In the genomic region with DNA sequence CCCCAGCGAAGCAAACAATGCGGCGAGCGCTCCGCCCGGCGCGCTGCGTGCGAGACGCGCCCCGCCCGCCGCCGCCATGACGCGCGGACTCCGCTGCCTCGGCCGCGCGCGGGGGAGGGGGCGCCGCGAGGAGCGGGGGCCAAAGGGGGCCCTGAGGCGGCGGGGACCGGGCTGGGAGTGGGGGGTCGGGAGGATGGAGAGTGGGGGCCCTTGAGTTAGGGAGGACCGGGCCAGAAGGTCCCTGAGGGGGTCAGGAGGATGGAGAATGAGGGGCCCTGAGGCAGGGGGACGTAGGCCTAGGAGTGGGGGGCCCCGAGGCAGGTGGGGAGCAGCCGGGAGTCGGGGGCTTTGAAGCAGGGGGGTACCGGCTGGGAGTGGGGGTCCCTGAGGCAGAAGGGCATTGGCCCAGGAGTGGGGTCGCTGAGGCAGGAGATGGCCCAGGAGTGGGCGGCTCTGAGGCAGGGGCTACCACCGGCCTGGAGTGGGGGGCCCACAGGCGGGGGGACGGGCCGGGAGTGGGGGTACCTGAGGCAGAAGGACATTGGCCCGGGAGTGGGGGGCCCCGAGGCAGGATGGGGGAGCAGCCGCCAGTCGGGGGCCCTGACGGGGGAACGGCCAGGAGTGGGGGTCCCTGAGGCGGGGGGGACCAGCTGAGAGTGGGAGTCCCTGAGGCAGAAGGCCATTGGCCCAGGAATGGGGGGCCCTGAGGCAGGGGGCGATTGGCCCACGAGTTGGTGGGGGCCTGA, we compare ENCODE assay signal across 8 cellular contexts. TPM values are rescaled to one million over a fixed set of nuclear protein-coding genes. Genes with fewer than 3 reads are reported as not detected.
A peak's percentile ranks its signal among the peaks of the same experiment; 100 is the strongest.
DNase-seq lines count a peak whose midpoint lies in the region; ATAC-seq and TF ChIP-seq lines count a peak whose summit lies in the region.

Gene BRD1 (minus strand): TSS at position 21 of the 746 bp plus-strand sequence. CDS start 3,556 bp downstream, outside the sequence.

- peak; percentile 56 for ATAC-seq in CD4-positive, alpha-beta T cell (ENCODE audit: poor library complexity)
- ATAC-seq in GM19467 (IDR thresholded peaks at IDR 0.05; ENCODE audit: unreplicated experiment): no peak

- H3K4me2 ChIP-seq in PC-9: peak within 1 kb of the TSS; percentile 100

- H3K27me3 ChIP-seq in CD4-positive, alpha-beta T cell (ENCODE audit: control insufficient read depth, insufficient read depth, low read length): no peaks in the 10 kb centered on the region
- H3K27me3 ChIP-seq in HAP-1 (ENCODE audit: low read depth) (peaks cover 3% of the 10 kb centered on the region; the same call in 1 of the 2 replicates), PC-9 (ENCODE audit: insufficient read depth, low read depth) (no peaks in the 10 kb centered on the region), thyroid gland (no peaks in the 10 kb centered on the region)

- peak within 1 kb of the TSS; percentile 73 for H3K27ac ChIP-seq in CD4-positive, alpha-beta T cell (ENCODE audit: low read depth, low read length)
- H3K27ac ChIP-seq in PC-9 (peak within 1 kb of the TSS; percentile 40; the same call in 1 of the 2 replicates), thyroid gland (peak within 1 kb of the TSS; percentile 55 to 82 (median 82))

- H4K20me1 ChIP-seq in PC-9 (ENCODE audit: insufficient read depth): peaks cover 38% of the 10 kb centered on the region

- H3K27ac Mint-ChIP-seq in CD4-positive, alpha-beta T cell: peak within 1 kb of the TSS; percentile 97
- H3K27ac Mint-ChIP-seq in nephron: peak within 1 kb of the TSS in 2 of 3 experiments; percentile 88 to 90

- H3K79me2 ChIP-seq in PC-9 (ENCODE audit: low read depth): peaks cover 41% of the 10 kb centered on the region

- TF ChIP-seq CTCF in CD4-positive, alpha-beta T cell (IDR thresholded peaks at IDR 0.05): no peak
- TF ChIP-seq CTCF in PC-9 (conservative IDR thresholded peaks at IDR 0.05) (no peak), foreskin fibroblast (IDR thresholded peaks at IDR 0.05; ENCODE audit: low read depth, low read length) (no peak), nephron (IDR thresholded peaks at IDR 0.05; ENCODE audit: unreplicated experiment in 3 of 3) (no peak), thyroid gland (IDR thresholded peaks at IDR 0.05) (no peak)

- H3K36me3 Mint-ChIP-seq in CD4-positive, alpha-beta T cell (ENCODE audit: low read depth): peaks cover 41% of the 10 kb centered on the region
- H3K36me3 Mint-ChIP-seq in nephron (ENCODE audit: low read depth): peaks cover 30% of the 10 kb centered on the region

- peak in 1 of 2 donors; percentile 73 for TF ChIP-seq POLR2A in thyroid gland (IDR thresholded peaks at IDR 0.05)

- no peaks in the 10 kb centered on the region for H3K27me3 Mint-ChIP-seq in CD4-positive, alpha-beta T cell
- H3K27me3 Mint-ChIP-seq in nephron (ENCODE audit: low read depth): peaks cover 4% of the 10 kb centered on the region

- no peaks in the 10 kb centered on the region for H3K9me2 ChIP-seq in PC-9 (ENCODE audit: insufficient read depth)

- H2AFZ ChIP-seq in PC-9: peak within 1 kb of the TSS; percentile 87

- POLR2A ChIA-PET in CD4-positive, alpha-beta T cell (lab: Charles Lee): interaction anchor here (1.7 to 3.0 kb wide), 2 partner anchors 11 to 132 kb away, joined by 3 to 24 read pairs; partner anchors contain the start of gene PIM3
- POLR2A ChIA-PET in PC-9 (lab: Charles Lee; ENCODE audit: unreplicated experiment): no interaction called here

- H3K9me3 ChIP-seq in CD4-positive, alpha-beta T cell (ENCODE audit: control insufficient read depth, low read length): no peaks in the 10 kb centered on the region
- no peaks in the 10 kb centered on the region; the same call in 1 of the 2 replicates for H3K9me3 ChIP-seq in HAP-1
- H3K9me3 ChIP-seq in PC-9 (ENCODE audit: insufficient read depth, low read depth): peaks cover 28% of the 10 kb centered on the region
- H3K9me3 ChIP-seq in thyroid gland: no peaks in the 10 kb centered on the region

- H3K4me1 ChIP-seq in HAP-1 (peaks cover 8% of the 10 kb centered on the region), PC-9 (replicated peaks; ENCODE audit: insufficient read depth) (peaks cover 25% of the 10 kb centered on the region), thyroid gland (peaks cover 20 to 27% of the 10 kb centered on the region in 2 donors)

- H3K36me3 ChIP-seq in HAP-1 (replicated peaks) (peaks cover 36% of the 10 kb centered on the region), PC-9 (ENCODE audit: low read depth) (peaks cover 4% of the 10 kb centered on the region), thyroid gland (peaks cover 9 to 10% of the 10 kb centered on the region in 2 donors)

- in situ Hi-C loops in HAP-1 (cut with MboI; ENCODE audit: low sequenced_read_pairs): no loop called here

- BruUV-seq in PC-9 (replicated peaks; lab: Mats Ljungman, UMichigan): no TSS peak

- intact Hi-C loops in CD4-positive, alpha-beta T cell (cut with DNase I, micrococcal nuclease): loop anchor here (2.0 to 5.0 kb wide), 6 partner anchors 19 to 89 kb away; partner anchors contain the start of genes ALG12 (in 2 of the 2) and CRELD2 (in 2 of the 2)
- intact Hi-C loops in PC-9 (cut with micrococcal nuclease; ENCODE audit: unreplicated experiment) (loop anchor here (2.0 kb wide), 1 partner anchor 27 kb away; no protein-coding TSS in a partner anchor), thyroid gland (cut with DNase I) (no loop called here)

- H3K4me3 ChIP-seq in HAP-1 (peak within 1 kb of the TSS; percentile 72), PC-9 (peak within 1 kb of the TSS; percentile 90), foreskin fibroblast (ENCODE audit: low read depth in 1 of 2, low read length in 2 of 2) (peak within 1 kb of the TSS; percentile 74 to 79), thyroid gland (replicated peaks in 1 of 3) (peak within 1 kb of the TSS; percentile 64 to 89 (median 75))

- H3K4me1 Mint-ChIP-seq in CD4-positive, alpha-beta T cell (ENCODE audit: low read depth): peaks cover 46% of the 10 kb centered on the region
- peaks cover 28% of the 10 kb centered on the region for H3K4me1 Mint-ChIP-seq in nephron

- WGBS in thyroid gland, 2 donors: 48 to 60% methylated on average over 5 to 7 of the region's 54 CpGs

- CTCF ChIA-PET in CD4-positive, alpha-beta T cell (lab: Charles Lee): no interaction called here
- CTCF ChIA-PET in PC-9 (lab: Charles Lee): no interaction called here

- peaks cover 25% of the 10 kb centered on the region for H3F3A ChIP-seq in PC-9 (ENCODE audit: insufficient read depth, low read depth)

- peak in 7 of 10 experiments; percentile 37 to 69 (median 52) for DNase-seq in CD4-positive, alpha-beta T cell
- DNase-seq in HAP-1 (ENCODE audit: low spot score in 2 of 2) (peak; percentile 48 to 66), PC-9 (no peak), foreskin fibroblast (peak; percentile 64 to 87), thyroid gland (peak; percentile 54 to 59)
- DNase-seq in activated effector memory CD4-positive, alpha-beta T cell treated with anti-CD3 and anti-CD28 coated beads, Interleukin-2, amount 50 U/mL, for 16 hours: peak; percentile 84

- no peaks in the 10 kb centered on the region for H3K9me3 Mint-ChIP-seq in CD4-positive, alpha-beta T cell
- H3K9me3 Mint-ChIP-seq in nephron: peaks cover 20% of the 10 kb centered on the region

- H3K4me3 Mint-ChIP-seq in CD4-positive, alpha-beta T cell: peak within 1 kb of the TSS; percentile 98
- peak within 1 kb of the TSS; percentile 91 to 96 (median 93) for H3K4me3 Mint-ChIP-seq in nephron

RNA-seq across cellular contexts. Expression of gene BRD1, which starts in this region (rescaled TPM):
- 100 to 1,000 TPM; 129 to 130 TPM for total RNA-seq in CD4-positive, alpha-beta T cell
- total RNA-seq in PC-9 (2021) (28.5 and 30.9 TPM in 2 replicates), thyroid gland (10 to 100 TPM; 32.2 to 51.8 (median 41.6) TPM)

Comparison
In these comparisons a context has a peak if more than half of its experiments do, and no peak if none do; other contexts are left out.
1. DNase-seq: peak in CD4-positive, alpha-beta T cell (7 of 10), HAP-1 (2 of 2), activated effector memory CD4-positive, alpha-beta T cell treated with anti-CD3 and anti-CD28 coated beads, Interleukin-2, amount 50 U/mL, for 16 hours (single experiment), foreskin fibroblast (2 of 2) and thyroid gland (2 of 2); none in PC-9 (0 of 2).
2. Peak in every context shown above with its lines, with median percentiles within 50 percentile points of each other: H3K27ac ChIP-seq and H3K4me3 ChIP-seq.